In the genomic region with DNA sequence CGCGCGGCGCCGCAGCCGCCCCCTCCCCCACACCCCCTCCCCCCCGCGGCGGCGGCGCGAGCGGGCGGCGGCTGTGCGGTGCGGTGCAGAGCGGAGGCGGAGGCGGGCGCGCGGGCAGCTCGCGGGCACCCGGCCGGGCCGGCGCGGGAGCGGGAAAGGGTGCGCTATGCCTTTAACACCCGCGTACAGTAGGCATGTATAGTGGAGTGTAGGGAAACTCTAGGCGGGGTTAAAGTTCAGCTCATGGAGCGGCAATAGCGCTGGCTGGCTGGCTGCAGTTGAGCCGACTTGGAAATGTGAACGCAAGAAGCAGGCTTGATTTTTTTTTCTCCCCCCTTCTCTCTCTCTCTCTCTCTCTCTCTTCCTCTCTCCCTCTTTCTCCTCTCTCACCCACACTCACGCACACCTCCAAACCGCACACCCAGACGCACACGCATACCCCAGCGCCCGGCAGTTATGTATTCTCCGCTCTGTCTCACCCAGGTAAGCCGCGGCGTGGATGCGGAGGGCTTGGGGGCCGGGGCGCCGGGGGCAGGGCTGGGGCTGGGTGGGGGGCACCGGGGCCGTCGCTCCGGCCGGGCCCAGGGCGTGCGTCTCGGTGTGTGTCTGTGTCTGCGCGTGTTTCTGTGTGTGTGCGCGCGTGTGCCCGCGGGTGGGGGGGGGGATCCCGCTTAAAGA, we compare ENCODE assay signal across 1 cellular context.
A peak's percentile ranks its signal among the peaks of the same experiment; 100 is the strongest.
TF ChIP-seq lines count a peak whose summit lies in the region.

A gene (plus strand): TSS at position 226 of the 678 bp plus-strand sequence.

TF ChIP-seq in HepG2, 621 proteins besides CTCF, POLR2A, EP300 and RAD21 (continued from another document and continues in another):
- TF ChIP-seq, protein P1, sequence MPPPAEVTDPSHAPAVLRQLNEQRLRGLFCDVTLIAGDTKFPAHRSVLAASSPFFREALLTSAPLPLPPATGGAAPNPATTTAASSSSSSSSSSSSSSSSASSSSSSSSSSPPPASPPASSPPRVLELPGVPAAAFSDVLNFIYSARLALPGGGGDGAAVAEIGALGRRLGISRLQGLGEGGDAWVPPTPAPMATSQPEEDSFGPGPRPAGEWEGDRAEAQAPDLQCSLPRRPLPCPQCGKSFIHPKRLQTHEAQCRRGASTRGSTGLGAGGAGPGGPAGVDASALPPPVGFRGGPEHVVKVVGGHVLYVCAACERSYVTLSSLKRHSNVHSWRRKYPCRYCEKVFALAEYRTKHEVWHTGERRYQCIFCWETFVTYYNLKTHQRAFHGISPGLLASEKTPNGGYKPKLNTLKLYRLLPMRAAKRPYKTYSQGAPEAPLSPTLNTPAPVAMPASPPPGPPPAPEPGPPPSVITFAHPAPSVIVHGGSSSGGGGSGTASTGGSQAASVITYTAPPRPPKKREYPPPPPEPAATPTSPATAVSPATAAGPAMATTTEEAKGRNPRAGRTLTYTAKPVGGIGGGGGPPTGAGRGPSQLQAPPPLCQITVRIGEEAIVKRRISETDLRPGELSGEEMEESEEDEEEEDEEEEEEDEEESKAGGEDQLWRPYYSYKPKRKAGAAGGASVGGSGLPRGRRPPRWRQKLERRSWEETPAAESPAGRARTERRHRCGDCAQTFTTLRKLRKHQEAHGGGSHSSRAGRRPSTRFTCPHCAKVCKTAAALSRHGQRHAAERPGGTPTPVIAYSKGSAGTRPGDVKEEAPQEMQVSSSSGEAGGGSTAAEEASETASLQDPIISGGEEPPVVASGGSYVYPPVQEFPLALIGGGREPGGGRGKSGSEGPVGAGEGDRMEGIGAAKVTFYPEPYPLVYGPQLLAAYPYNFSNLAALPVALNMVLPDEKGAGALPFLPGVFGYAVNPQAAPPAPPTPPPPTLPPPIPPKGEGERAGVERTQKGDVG (CRISPR knock-in tag; IDR thresholded peaks at IDR 0.05; ENCODE audit: borderline replicate concordance), result no peak
- TF ChIP-seq, protein P2, sequence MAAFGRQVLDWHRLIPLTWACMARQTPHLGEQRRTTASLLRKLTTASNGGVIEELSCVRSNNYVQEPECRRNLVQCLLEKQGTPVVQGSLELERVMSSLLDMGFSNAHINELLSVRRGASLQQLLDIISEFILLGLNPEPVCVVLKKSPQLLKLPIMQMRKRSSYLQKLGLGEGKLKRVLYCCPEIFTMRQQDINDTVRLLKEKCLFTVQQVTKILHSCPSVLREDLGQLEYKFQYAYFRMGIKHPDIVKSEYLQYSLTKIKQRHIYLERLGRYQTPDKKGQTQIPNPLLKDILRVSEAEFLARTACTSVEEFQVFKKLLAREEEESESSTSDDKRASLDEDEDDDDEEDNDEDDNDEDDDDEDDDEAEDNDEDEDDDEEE (CRISPR knock-in tag; IDR thresholded peaks at IDR 0.05), result no peak
- no peak for TF ChIP-seq HNRNPK (IDR thresholded peaks at IDR 0.05; ENCODE audit: low read depth, low read length, poor library complexity, severe bottlenecking)
- no peak for TF ChIP-seq ZFP37 (CRISPR knock-in tag; IDR thresholded peaks at IDR 0.05; ENCODE audit: borderline replicate concordance)
- no peak for TF ChIP-seq SOX6 (IDR thresholded peaks at IDR 0.05)
- peak; percentile 1; the same call in 1 of the 2 replicates for TF ChIP-seq SOX6 (CRISPR knock-in tag; IDR thresholded peaks at IDR 0.05)
- TF ChIP-seq, protein P3, sequence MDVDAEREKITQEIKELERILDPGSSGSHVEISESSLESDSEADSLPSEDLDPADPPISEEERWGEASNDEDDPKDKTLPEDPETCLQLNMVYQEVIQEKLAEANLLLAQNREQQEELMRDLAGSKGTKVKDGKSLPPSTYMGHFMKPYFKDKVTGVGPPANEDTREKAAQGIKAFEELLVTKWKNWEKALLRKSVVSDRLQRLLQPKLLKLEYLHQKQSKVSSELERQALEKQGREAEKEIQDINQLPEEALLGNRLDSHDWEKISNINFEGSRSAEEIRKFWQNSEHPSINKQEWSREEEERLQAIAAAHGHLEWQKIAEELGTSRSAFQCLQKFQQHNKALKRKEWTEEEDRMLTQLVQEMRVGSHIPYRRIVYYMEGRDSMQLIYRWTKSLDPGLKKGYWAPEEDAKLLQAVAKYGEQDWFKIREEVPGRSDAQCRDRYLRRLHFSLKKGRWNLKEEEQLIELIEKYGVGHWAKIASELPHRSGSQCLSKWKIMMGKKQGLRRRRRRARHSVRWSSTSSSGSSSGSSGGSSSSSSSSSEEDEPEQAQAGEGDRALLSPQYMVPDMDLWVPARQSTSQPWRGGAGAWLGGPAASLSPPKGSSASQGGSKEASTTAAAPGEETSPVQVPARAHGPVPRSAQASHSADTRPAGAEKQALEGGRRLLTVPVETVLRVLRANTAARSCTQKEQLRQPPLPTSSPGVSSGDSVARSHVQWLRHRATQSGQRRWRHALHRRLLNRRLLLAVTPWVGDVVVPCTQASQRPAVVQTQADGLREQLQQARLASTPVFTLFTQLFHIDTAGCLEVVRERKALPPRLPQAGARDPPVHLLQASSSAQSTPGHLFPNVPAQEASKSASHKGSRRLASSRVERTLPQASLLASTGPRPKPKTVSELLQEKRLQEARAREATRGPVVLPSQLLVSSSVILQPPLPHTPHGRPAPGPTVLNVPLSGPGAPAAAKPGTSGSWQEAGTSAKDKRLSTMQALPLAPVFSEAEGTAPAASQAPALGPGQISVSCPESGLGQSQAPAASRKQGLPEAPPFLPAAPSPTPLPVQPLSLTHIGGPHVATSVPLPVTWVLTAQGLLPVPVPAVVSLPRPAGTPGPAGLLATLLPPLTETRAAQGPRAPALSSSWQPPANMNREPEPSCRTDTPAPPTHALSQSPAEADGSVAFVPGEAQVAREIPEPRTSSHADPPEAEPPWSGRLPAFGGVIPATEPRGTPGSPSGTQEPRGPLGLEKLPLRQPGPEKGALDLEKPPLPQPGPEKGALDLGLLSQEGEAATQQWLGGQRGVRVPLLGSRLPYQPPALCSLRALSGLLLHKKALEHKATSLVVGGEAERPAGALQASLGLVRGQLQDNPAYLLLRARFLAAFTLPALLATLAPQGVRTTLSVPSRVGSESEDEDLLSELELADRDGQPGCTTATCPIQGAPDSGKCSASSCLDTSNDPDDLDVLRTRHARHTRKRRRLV (CRISPR knock-in tag; IDR thresholded peaks at IDR 0.05), result no peak
- no peak for TF ChIP-seq ONECUT2 (CRISPR knock-in tag; IDR thresholded peaks at IDR 0.05)
- TF ChIP-seq ZNF331 (CRISPR knock-in tag; IDR thresholded peaks at IDR 0.05), result no peak
- no peak for TF ChIP-seq ZNF484 (CRISPR knock-in tag; IDR thresholded peaks at IDR 0.05; ENCODE audit: borderline replicate concordance, low read depth)
- TF ChIP-seq ZNF792 (CRISPR knock-in tag; IDR thresholded peaks at IDR 0.05), result no peak
- no peak for TF ChIP-seq NAIF1 (CRISPR knock-in tag; IDR thresholded peaks at IDR 0.05; ENCODE audit: borderline replicate concordance)
- TF ChIP-seq, protein P4, sequence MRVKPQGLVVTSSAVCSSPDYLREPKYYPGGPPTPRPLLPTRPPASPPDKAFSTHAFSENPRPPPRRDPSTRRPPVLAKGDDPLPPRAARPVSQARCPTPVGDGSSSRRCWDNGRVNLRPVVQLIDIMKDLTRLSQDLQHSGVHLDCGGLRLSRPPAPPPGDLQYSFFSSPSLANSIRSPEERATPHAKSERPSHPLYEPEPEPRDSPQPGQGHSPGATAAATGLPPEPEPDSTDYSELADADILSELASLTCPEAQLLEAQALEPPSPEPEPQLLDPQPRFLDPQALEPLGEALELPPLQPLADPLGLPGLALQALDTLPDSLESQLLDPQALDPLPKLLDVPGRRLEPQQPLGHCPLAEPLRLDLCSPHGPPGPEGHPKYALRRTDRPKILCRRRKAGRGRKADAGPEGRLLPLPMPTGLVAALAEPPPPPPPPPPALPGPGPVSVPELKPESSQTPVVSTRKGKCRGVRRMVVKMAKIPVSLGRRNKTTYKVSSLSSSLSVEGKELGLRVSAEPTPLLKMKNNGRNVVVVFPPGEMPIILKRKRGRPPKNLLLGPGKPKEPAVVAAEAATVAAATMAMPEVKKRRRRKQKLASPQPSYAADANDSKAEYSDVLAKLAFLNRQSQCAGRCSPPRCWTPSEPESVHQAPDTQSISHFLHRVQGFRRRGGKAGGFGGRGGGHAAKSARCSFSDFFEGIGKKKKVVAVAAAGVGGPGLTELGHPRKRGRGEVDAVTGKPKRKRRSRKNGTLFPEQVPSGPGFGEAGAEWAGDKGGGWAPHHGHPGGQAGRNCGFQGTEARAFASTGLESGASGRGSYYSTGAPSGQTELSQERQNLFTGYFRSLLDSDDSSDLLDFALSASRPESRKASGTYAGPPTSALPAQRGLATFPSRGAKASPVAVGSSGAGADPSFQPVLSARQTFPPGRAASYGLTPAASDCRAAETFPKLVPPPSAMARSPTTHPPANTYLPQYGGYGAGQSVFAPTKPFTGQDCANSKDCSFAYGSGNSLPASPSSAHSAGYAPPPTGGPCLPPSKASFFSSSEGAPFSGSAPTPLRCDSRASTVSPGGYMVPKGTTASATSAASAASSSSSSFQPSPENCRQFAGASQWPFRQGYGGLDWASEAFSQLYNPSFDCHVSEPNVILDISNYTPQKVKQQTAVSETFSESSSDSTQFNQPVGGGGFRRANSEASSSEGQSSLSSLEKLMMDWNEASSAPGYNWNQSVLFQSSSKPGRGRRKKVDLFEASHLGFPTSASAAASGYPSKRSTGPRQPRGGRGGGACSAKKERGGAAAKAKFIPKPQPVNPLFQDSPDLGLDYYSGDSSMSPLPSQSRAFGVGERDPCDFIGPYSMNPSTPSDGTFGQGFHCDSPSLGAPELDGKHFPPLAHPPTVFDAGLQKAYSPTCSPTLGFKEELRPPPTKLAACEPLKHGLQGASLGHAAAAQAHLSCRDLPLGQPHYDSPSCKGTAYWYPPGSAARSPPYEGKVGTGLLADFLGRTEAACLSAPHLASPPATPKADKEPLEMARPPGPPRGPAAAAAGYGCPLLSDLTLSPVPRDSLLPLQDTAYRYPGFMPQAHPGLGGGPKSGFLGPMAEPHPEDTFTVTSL (CRISPR knock-in tag; IDR thresholded peaks at IDR 0.05; ENCODE audit: borderline replicate concordance), result no peak
- no peak for TF ChIP-seq ZNF564 (CRISPR knock-in tag; IDR thresholded peaks at IDR 0.05)
- 0 out of 2 replicates have a peak, but pooled peaks have one; percentile 7 for TF ChIP-seq HDAC1 (CRISPR knock-in tag; IDR thresholded peaks at IDR 0.05)
- TF ChIP-seq, protein P5, sequence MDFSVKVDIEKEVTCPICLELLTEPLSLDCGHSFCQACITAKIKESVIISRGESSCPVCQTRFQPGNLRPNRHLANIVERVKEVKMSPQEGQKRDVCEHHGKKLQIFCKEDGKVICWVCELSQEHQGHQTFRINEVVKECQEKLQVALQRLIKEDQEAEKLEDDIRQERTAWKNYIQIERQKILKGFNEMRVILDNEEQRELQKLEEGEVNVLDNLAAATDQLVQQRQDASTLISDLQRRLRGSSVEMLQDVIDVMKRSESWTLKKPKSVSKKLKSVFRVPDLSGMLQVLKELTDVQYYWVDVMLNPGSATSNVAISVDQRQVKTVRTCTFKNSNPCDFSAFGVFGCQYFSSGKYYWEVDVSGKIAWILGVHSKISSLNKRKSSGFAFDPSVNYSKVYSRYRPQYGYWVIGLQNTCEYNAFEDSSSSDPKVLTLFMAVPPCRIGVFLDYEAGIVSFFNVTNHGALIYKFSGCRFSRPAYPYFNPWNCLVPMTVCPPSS (IDR thresholded peaks at IDR 0.05), result no peak
- no peak for TF ChIP-seq ZKSCAN8 (CRISPR knock-in tag; IDR thresholded peaks at IDR 0.05; ENCODE audit: borderline replicate concordance)
- TF ChIP-seq GPN1 (CRISPR knock-in tag; IDR thresholded peaks at IDR 0.05; ENCODE audit: borderline replicate concordance), result no peak
- TF ChIP-seq, protein P6, sequence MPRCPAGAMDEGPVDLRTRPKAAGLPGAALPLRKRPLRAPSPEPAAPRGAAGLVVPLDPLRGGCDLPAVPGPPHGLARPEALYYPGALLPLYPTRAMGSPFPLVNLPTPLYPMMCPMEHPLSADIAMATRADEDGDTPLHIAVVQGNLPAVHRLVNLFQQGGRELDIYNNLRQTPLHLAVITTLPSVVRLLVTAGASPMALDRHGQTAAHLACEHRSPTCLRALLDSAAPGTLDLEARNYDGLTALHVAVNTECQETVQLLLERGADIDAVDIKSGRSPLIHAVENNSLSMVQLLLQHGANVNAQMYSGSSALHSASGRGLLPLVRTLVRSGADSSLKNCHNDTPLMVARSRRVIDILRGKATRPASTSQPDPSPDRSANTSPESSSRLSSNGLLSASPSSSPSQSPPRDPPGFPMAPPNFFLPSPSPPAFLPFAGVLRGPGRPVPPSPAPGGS (CRISPR knock-in tag; IDR thresholded peaks at IDR 0.05), result no peak
- TF ChIP-seq RBFOX2 (IDR thresholded peaks at IDR 0.05; ENCODE audit: low read depth, low read length), result peak; percentile 42
- no peak for TF ChIP-seq HES4 (CRISPR knock-in tag; IDR thresholded peaks at IDR 0.05; ENCODE audit: borderline replicate concordance)
- TF ChIP-seq SP2 (CRISPR knock-in tag; IDR thresholded peaks at IDR 0.05), result no peak
- no peak for TF ChIP-seq RNF2 (conservative IDR thresholded peaks at IDR 0.05; ENCODE audit: low read depth)
- peak; percentile 70; the same call in 1 of the 2 replicates for TF ChIP-seq HNF4G (IDR thresholded peaks at IDR 0.05; ENCODE audit: borderline replicate concordance, low read depth, low read length)
- no peak for TF ChIP-seq HNF4G (CRISPR knock-in tag; IDR thresholded peaks at IDR 0.05; ENCODE audit: borderline replicate concordance, low read depth)
- 0 out of 2 replicates have a peak, but pooled peaks have one; percentile 23 for TF ChIP-seq DMAP1 (CRISPR knock-in tag; IDR thresholded peaks at IDR 0.05)
- TF ChIP-seq BRCA1 (CRISPR knock-in tag; IDR thresholded peaks at IDR 0.05), result no peak
- no peak for TF ChIP-seq ZNF850 (CRISPR knock-in tag; conservative IDR thresholded peaks at IDR 0.05)
- TF ChIP-seq NPAS2 (CRISPR knock-in tag; IDR thresholded peaks at IDR 0.05; ENCODE audit: borderline replicate concordance), result no peak
- TF ChIP-seq, protein P7, sequence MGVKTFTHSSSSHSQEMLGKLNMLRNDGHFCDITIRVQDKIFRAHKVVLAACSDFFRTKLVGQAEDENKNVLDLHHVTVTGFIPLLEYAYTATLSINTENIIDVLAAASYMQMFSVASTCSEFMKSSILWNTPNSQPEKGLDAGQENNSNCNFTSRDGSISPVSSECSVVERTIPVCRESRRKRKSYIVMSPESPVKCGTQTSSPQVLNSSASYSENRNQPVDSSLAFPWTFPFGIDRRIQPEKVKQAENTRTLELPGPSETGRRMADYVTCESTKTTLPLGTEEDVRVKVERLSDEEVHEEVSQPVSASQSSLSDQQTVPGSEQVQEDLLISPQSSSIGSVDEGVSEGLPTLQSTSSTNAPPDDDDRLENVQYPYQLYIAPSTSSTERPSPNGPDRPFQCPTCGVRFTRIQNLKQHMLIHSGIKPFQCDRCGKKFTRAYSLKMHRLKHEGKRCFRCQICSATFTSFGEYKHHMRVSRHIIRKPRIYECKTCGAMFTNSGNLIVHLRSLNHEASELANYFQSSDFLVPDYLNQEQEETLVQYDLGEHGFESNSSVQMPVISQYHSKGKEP (CRISPR knock-in tag; IDR thresholded peaks at IDR 0.05), result no peak
- TF ChIP-seq MTF2 (CRISPR knock-in tag; IDR thresholded peaks at IDR 0.05; ENCODE audit: borderline replicate concordance), result no peak
- no peak for TF ChIP-seq ETV6 (CRISPR knock-in tag; conservative IDR thresholded peaks at IDR 0.05)
- TF ChIP-seq, protein P8, sequence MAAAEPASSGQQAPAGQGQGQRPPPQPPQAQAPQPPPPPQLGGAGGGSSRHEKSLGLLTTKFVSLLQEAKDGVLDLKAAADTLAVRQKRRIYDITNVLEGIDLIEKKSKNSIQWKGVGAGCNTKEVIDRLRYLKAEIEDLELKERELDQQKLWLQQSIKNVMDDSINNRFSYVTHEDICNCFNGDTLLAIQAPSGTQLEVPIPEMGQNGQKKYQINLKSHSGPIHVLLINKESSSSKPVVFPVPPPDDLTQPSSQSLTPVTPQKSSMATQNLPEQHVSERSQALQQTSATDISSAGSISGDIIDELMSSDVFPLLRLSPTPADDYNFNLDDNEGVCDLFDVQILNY (CRISPR knock-in tag; conservative IDR thresholded peaks at IDR 0.05), result no peak
- TF ChIP-seq NFE2L1 (CRISPR knock-in tag; IDR thresholded peaks at IDR 0.05; ENCODE audit: borderline replicate concordance), result no peak
- TF ChIP-seq AGO1 (IDR thresholded peaks at IDR 0.05; ENCODE audit: low read depth, low read length, poor library complexity, severe bottlenecking), result no peak
